27 cellular contexts compared by ENCODE assay signal in genomic region chr20:13517801-13518200, GRCh38.
"Had no signal": no experiment of that assay in that cellular context is flagged by ENCODE, and none has a peak within 500 bp of the region (broad histone marks: within the 10 kb centered on the region; RNA-seq: fewer than 3 reads in every experiment).

No MANE protein-coding gene starts in this region.

- H3K9me3 ChIP-seq: neutrophil, pancreas, prostate gland, right lobe of liver, sigmoid colon, testis, tibial artery, transverse colon, upper lobe of right lung had no signal

- H3K27me3 ChIP-seq: neutrophil, pancreas, right lobe of liver, sigmoid colon, stomach, testis, tibial artery, transverse colon, upper lobe of right lung, uterus had no signal

- H3K36me3 ChIP-seq: neutrophil, pancreas, prostate gland, right lobe of liver, upper lobe of right lung, uterus had no signal

- H3K27ac Mint-ChIP-seq: natural killer cell treated with Interleukin-12 subunit alpha and Interleukin-12 subunit beta and Interleukin-15 and Interleukin-18, amount 100 ng/mL, for 72 hours; nephron progenitor cell; stimulated activated effector memory CD8-positive, alpha-beta T cell treated with anti-CD3 and anti-CD28 coated beads, Interleukin-12 subunit alpha, Interleukin-12 subunit beta, amount 100 ng/mL, for 72 hours; stimulated activated naive B cell treated with anti-CD40 and anti-IgM and Interleukin-4, amounts not matched to agents 10 μg/mL and 1 μg/mL and 100 μg/mL, for 72 hours; stimulated activated naive CD8-positive, alpha-beta T cell treated with anti-CD3 and anti-CD28 coated beads, Interleukin-15, Interleukin-2, amounts not matched to agents 100 ng/mL and 50 ng/mL, for 24 hours; type B pancreatic cell had no signal

- H3K27ac ChIP-seq: neutrophil, pancreas, prostate gland, right lobe of liver, sigmoid colon, stomach, testis, tibial artery, transverse colon, upper lobe of right lung, uterus had no signal

- H3K4me3 Mint-ChIP-seq: naive thymus-derived CD8-positive, alpha-beta T cell; natural killer cell treated with Interleukin-12 subunit alpha and Interleukin-12 subunit beta and Interleukin-15 and Interleukin-18, amount 100 ng/mL, for 72 hours; nephron progenitor cell; neural crest cell; stimulated activated effector memory CD8-positive, alpha-beta T cell treated with anti-CD3 and anti-CD28 coated beads, Interleukin-12 subunit alpha, Interleukin-12 subunit beta, amount 100 ng/mL, for 72 hours; stimulated activated naive B cell treated with anti-CD40 and anti-IgM and Interleukin-4, amounts not matched to agents 10 μg/mL and 1 μg/mL and 100 μg/mL, for 72 hours; stimulated activated naive CD8-positive, alpha-beta T cell treated with anti-CD3 and anti-CD28 coated beads, Interleukin-15, Interleukin-2, amounts not matched to agents 100 ng/mL and 50 ng/mL, for 24 hours; type B pancreatic cell had no signal

- H3K4me3 ChIP-seq: pancreas, prostate gland, right lobe of liver, sigmoid colon, stomach, testis, tibial artery, transverse colon, upper lobe of right lung, uterus had no signal

- H3K9me3 Mint-ChIP-seq: natural killer cell treated with Interleukin-12 subunit alpha and Interleukin-12 subunit beta and Interleukin-15 and Interleukin-18, amount 100 ng/mL, for 72 hours had no signal

- H3K4me1 ChIP-seq: pancreas, prostate gland, right lobe of liver, testis, transverse colon, upper lobe of right lung, uterus had no signal

- H3K4me1 Mint-ChIP-seq: nephron progenitor cell; neural crest cell; stimulated activated effector memory CD8-positive, alpha-beta T cell treated with anti-CD3 and anti-CD28 coated beads, Interleukin-12 subunit alpha, Interleukin-12 subunit beta, amount 100 ng/mL, for 72 hours; stimulated activated naive B cell treated with anti-CD40 and anti-IgM and Interleukin-4, amounts not matched to agents 10 μg/mL and 1 μg/mL and 100 μg/mL, for 72 hours had no signal

- ATAC-seq: naive thymus-derived CD8-positive, alpha-beta T cell; natural killer cell treated with Interleukin-12 subunit alpha and Interleukin-12 subunit beta and Interleukin-15 and Interleukin-18, amount 100 ng/mL, for 72 hours; pancreas; right cardiac atrium; right lobe of liver; stimulated activated effector memory CD8-positive, alpha-beta T cell treated with anti-CD3 and anti-CD28 coated beads, Interleukin-12 subunit alpha, Interleukin-12 subunit beta, amount 100 ng/mL, for 72 hours; stimulated activated naive B cell treated with anti-CD40 and anti-IgM and Interleukin-4, amounts not matched to agents 10 μg/mL and 1 μg/mL and 100 μg/mL, for 72 hours; upper lobe of right lung had no signal

- DNase-seq: naive thymus-derived CD8-positive, alpha-beta T cell; nephron progenitor cell; nucleus accumbens; pancreas; right cardiac atrium; right lobe of liver; sigmoid colon; small intestine; stimulated activated CD4-positive, alpha-beta T cell treated with anti-CD3 and anti-CD28 coated beads, Interleukin-15, amount 100 ng/mL, for 24 hours; stimulated activated CD4-positive, alpha-beta T cell treated with anti-CD3 and anti-CD28 coated beads, Interleukin-2, amount 100 ng/mL, for 24 hours; stimulated activated CD4-positive, alpha-beta T cell treated with anti-CD3 and anti-CD28 coated beads, Interleukin-2, amount 100 ng/mL, for 48 hours; stimulated activated CD4-positive, alpha-beta T cell treated with anti-CD3 and anti-CD28 coated beads, Interleukin-4, amount 100 ng/mL, for 24 hours; stimulated activated naive B cell treated with anti-CD40 and anti-IgM and Interleukin-4, amounts not matched to agents 10 μg/mL and 1 μg/mL and 100 μg/mL, for 72 hours; stimulated activated naive CD4-positive, alpha-beta T cell treated with Interleukin-2 at 50 U/mL for 16 hours; stomach; testis; tibial artery; transverse colon; upper lobe of right lung; uterus had no signal

- H3K27me3 Mint-ChIP-seq: naive thymus-derived CD8-positive, alpha-beta T cell; natural killer cell treated with Interleukin-12 subunit alpha and Interleukin-12 subunit beta and Interleukin-15 and Interleukin-18, amount 100 ng/mL, for 72 hours; stimulated activated naive B cell treated with anti-CD40 and anti-IgM and Interleukin-4, amounts not matched to agents 10 μg/mL and 1 μg/mL and 100 μg/mL, for 72 hours; stimulated activated naive CD8-positive, alpha-beta T cell treated with anti-CD3 and anti-CD28 coated beads, Interleukin-15, Interleukin-2, amounts not matched to agents 100 ng/mL and 50 ng/mL, for 24 hours; type B pancreatic cell had no signal

- FAIRE-seq: pancreas, small intestine had no signal
